Comparison of ENCODE assay signal across 29 cellular contexts in the genomic region with DNA sequence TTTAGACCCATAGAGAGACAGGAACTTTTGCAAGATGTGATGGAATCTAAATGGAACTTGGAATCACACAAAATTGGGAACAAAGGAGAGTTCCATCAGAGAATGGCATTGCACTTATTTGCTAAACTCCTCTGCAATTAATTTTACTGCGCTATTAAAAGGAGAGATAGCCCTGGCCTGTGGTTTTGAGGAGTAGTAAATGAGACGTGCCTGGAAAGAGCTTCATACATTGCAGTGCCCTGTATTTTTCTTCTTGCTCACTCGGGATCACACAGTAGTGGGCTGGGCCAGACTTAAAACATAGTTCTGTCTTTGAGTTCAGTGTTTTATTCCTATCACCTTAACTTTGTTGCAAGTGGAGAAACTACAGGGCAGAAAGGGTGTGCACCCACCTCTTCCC.
A peak's percentile ranks its signal among the peaks of the same experiment; 100 is the strongest.
DNase-seq lines count a peak whose midpoint lies in the region; ATAC-seq, FAIRE-seq and TF ChIP-seq lines count a peak whose summit lies in the region.
"Had no signal": no experiment of that assay in that cellular context is flagged by ENCODE, and none has a peak within 500 bp of the region (broad histone marks: within the 10 kb centered on the region; RNA-seq: fewer than 3 reads in every experiment).

No MANE protein-coding gene starts in this region.

- H3K4me3 ChIP-seq in cardiac muscle cell (no peak overlapping the region), heart right ventricle (no peak overlapping the region), H1 (ENCODE audit: extremely low read depth in 1 of 4, insufficient read depth in 2 of 4, low read depth in 3 of 4, low read length in 4 of 4) (no peak overlapping the region), lung (no peak overlapping the region)
- H3K4me3 ChIP-seq: BLaER1, K562, PC-9, SJSA1 had no signal

- H2AFZ ChIP-seq in H1 (ENCODE audit: low read length): peak overlapping the region; percentile 91
- H2AFZ ChIP-seq: PC-9 had no signal

- FAIRE-seq in H1 (lab: Jason Lieb, UNC): no peak
- FAIRE-seq: HTR-8/SVneo, K562 had no signal

- no peaks in the 10 kb centered on the region for H3K27me3 ChIP-seq in cardiac muscle cell
- H3K27me3 ChIP-seq in heart right ventricle: no peaks in the 10 kb centered on the region
- H3K27me3 ChIP-seq in H1 (replicated peaks in 1 of 4; ENCODE audit: control insufficient read depth in 3 of 4, extremely low read depth in 1 of 4, insufficient read depth in 3 of 4, low read length in 3 of 4): no peaks in the 10 kb centered on the region
- no peaks in the 10 kb centered on the region for H3K27me3 ChIP-seq in lung (ENCODE audit: control insufficient read depth, insufficient read depth)
- H3K27me3 ChIP-seq: BLaER1, SJSA1 had no signal

- POLR2A ChIA-PET in H1 (lab: Charles Lee; ENCODE audit: partially characterized antibody): no interaction called here

- no peak overlapping the region for H3K18ac ChIP-seq in H1 (ENCODE audit: extremely low read depth, low read length)

- no peaks in the 10 kb centered on the region for H3K23me2 ChIP-seq in H1 (ENCODE audit: low read depth, low read length)

- H3K27me3 Mint-ChIP-seq in activated T-helper 2 cell treated with anti-CD3 and anti-CD28 coated beads, Interferon-gamma antibody, Interleukin-2, Interleukin-4, amounts not matched to agents 10 μg/mL and 5 μg/mL and 100 μg/mL, durations not matched to agents 14 hours and 24 hours and 36 hours (ENCODE audit: low read depth): no peaks in the 10 kb centered on the region
- H3K27me3 Mint-ChIP-seq: CD4-positive, CD25-positive, alpha-beta regulatory T cell had no signal

- no peak overlapping the region for H3K4me2 ChIP-seq in H1 (ENCODE audit: insufficient read depth in 1 of 2, low read depth in 2 of 2, low read length in 2 of 2)
- H3K4me2 ChIP-seq: BLaER1, PC-9 had no signal

- CTCF ChIA-PET in H1 (lab: Charles Lee; ENCODE audit: partially characterized antibody): interaction anchor here (0.9 to 2.1 kb wide), 2 partner anchors 35 to 255 kb away, joined by 3 to 5 read pairs; no protein-coding TSS in a partner anchor

- no peaks in the 10 kb centered on the region for H3K36me3 Mint-ChIP-seq in activated T-helper 2 cell treated with anti-CD3 and anti-CD28 coated beads, Interferon-gamma antibody, Interleukin-2, Interleukin-4, amounts not matched to agents 10 μg/mL and 5 μg/mL and 100 μg/mL, durations not matched to agents 14 hours and 24 hours and 36 hours (ENCODE audit: low read depth)
- H3K36me3 Mint-ChIP-seq: CD4-positive, CD25-positive, alpha-beta regulatory T cell had no signal

- H3K56ac ChIP-seq in H1 (replicated peaks; ENCODE audit: insufficient read length, low read depth, low read length): no peak overlapping the region

- 74 to 76% methylated on average over 3 of the region's 3 CpGs for WGBS in heart right ventricle, 2 donors
- 86% methylated on average over 3 of the region's 3 CpGs; no CpG with 5 or more reads in 1 of the 2 experiments for WGBS in H1 (ENCODE audit: extremely low coverage in 1 of 2, insufficient coverage in 1 of 2, insufficient read length in 1 of 2, insufficient replicate concordance in 2 of 2, low coverage in 1 of 2, low lambda C conversion rate in 2 of 2, missing lambda C conversion rate in 1 of 2), 2 experiments
- WGBS in lung, 2 donors: 64 to 74% methylated on average over 3 of the region's 3 CpGs

- no peak for TF ChIP-seq EP300 in H1 (IDR thresholded peaks at IDR 0.05; ENCODE audit: borderline replicate concordance in 1 of 2, low read depth in 2 of 2, low read length in 2 of 2)

- in situ Hi-C loops in GM13976 (cut with MboI; ENCODE audit: low sequenced_read_pairs, unreplicated experiment): no loop called here

- no peak overlapping the region for H2BK20ac ChIP-seq in H1 (ENCODE audit: low read length)

- no peak overlapping the region for H4K5ac ChIP-seq in H1 (ENCODE audit: insufficient read length, low read depth, low read length)

- TF ChIP-seq POLR2A in H1 (IDR thresholded peaks at IDR 0.05; ENCODE audit: control extremely low read depth in 1 of 2, low read depth in 2 of 2, low read length in 2 of 2): no peak

- no peak overlapping the region for H2BK5ac ChIP-seq in H1 (ENCODE audit: low read depth, low read length)

- no peaks in the 10 kb centered on the region for H3K79me1 ChIP-seq in H1 (ENCODE audit: low read depth, low read length)

- H3K36me3 ChIP-seq in cardiac muscle cell: no peaks in the 10 kb centered on the region
- H3K36me3 ChIP-seq in heart right ventricle: no peaks in the 10 kb centered on the region
- no peaks in the 10 kb centered on the region for H3K36me3 ChIP-seq in H1 (ENCODE audit: control insufficient read depth in 2 of 4, insufficient read depth in 4 of 4, low read length in 3 of 4)
- H3K36me3 ChIP-seq in lung (ENCODE audit: control insufficient read depth in 2 of 2, insufficient read depth in 2 of 2, low read length in 2 of 2): no peaks in the 10 kb centered on the region
- H3K36me3 ChIP-seq: BLaER1, SJSA1 had no signal

- H3K23ac ChIP-seq in H1 (ENCODE audit: insufficient read length): no peak overlapping the region

- no peak overlapping the region for H4K8ac ChIP-seq in H1 (ENCODE audit: extremely low read depth, insufficient read depth, low read length)

- H3K14ac ChIP-seq in H1 (ENCODE audit: insufficient read length): no peak overlapping the region

- H4K20me1 ChIP-seq in H1 (replicated peaks in 1 of 2; ENCODE audit: control insufficient read depth in 1 of 2, insufficient read depth in 2 of 2, low read length in 2 of 2): no peaks in the 10 kb centered on the region
- H4K20me1 ChIP-seq: BLaER1 had no signal

- no peak overlapping the region for H3K4me3 Mint-ChIP-seq in activated T-helper 2 cell treated with anti-CD3 and anti-CD28 coated beads, Interferon-gamma antibody, Interleukin-2, Interleukin-4, amounts not matched to agents 10 μg/mL and 5 μg/mL and 100 μg/mL, durations not matched to agents 14 hours and 24 hours and 36 hours (ENCODE audit: low read depth)
- H3K4me3 Mint-ChIP-seq: CD4-positive, CD25-positive, alpha-beta regulatory T cell had no signal

- no peak overlapping the region for H4K91ac ChIP-seq in H1 (replicated peaks; ENCODE audit: insufficient read length, low read length)

- H3K9ac ChIP-seq in H1 (replicated peaks in 1 of 4; ENCODE audit: extremely low read depth in 1 of 4, low read depth in 3 of 4, low read length in 3 of 4): no peak overlapping the region
- H3K9ac ChIP-seq: BLaER1 had no signal

- peak overlapping the region; percentile 83 for H3K27ac ChIP-seq in cardiac muscle cell
- no peak overlapping the region for H3K27ac ChIP-seq in heart right ventricle
- no peak overlapping the region for H3K27ac ChIP-seq in H1 (ENCODE audit: low read depth, low read length)
- H3K27ac ChIP-seq in lung (ENCODE audit: low read depth in 1 of 2, low read length in 1 of 2): no peak overlapping the region
- H3K27ac ChIP-seq: BLaER1, PC-9, SJSA1 had no signal

- no peaks in the 10 kb centered on the region for H3K9me3 ChIP-seq in cardiac muscle cell (ENCODE audit: low read depth)
- no peaks in the 10 kb centered on the region for H3K9me3 ChIP-seq in heart right ventricle
- no peaks in the 10 kb centered on the region for H3K9me3 ChIP-seq in H1 (ENCODE audit: insufficient read depth in 2 of 2, low read depth in 1 of 2, low read length in 1 of 2)
- H3K9me3 ChIP-seq in lung (ENCODE audit: control insufficient read depth in 2 of 2, insufficient read depth in 1 of 2, low read length in 1 of 2): no peaks in the 10 kb centered on the region
- H3K9me3 ChIP-seq: BLaER1, SJSA1 had no signal

- H3K27ac Mint-ChIP-seq in activated T-helper 2 cell treated with anti-CD3 and anti-CD28 coated beads, Interferon-gamma antibody, Interleukin-2, Interleukin-4, amounts not matched to agents 10 μg/mL and 5 μg/mL and 100 μg/mL, durations not matched to agents 14 hours and 24 hours and 36 hours: no peak overlapping the region
- H3K27ac Mint-ChIP-seq: CD4-positive, CD25-positive, alpha-beta regulatory T cell had no signal

- no peak for TF ChIP-seq RAD21 in H1 (IDR thresholded peaks at IDR 0.05 in 1 of 2, conservative IDR thresholded peaks at IDR 0.05 in 1 of 2; ENCODE audit: low read depth in 2 of 2, low read length in 2 of 2)

- H3K9me3 Mint-ChIP-seq in activated T-helper 2 cell treated with anti-CD3 and anti-CD28 coated beads, Interferon-gamma antibody, Interleukin-2, Interleukin-4, amounts not matched to agents 10 μg/mL and 5 μg/mL and 100 μg/mL, durations not matched to agents 14 hours and 24 hours and 36 hours: no peaks in the 10 kb centered on the region

- intact Hi-C loops in heart right ventricle (cut with DNase I): no loop called here
- intact Hi-C loops in activated T-helper 2 cell treated with anti-CD3 and anti-CD28 coated beads, Interferon-gamma antibody, Interleukin-2, Interleukin-4, amounts not matched to agents 10 μg/mL and 5 μg/mL and 100 μg/mL, durations not matched to agents 14 hours and 24 hours and 36 hours (cut with micrococcal nuclease): no loop called here

- no peak overlapping the region for H2BK15ac ChIP-seq in H1 (ENCODE audit: low read length)

- H3K4me1 Mint-ChIP-seq in activated T-helper 2 cell treated with anti-CD3 and anti-CD28 coated beads, Interferon-gamma antibody, Interleukin-2, Interleukin-4, amounts not matched to agents 10 μg/mL and 5 μg/mL and 100 μg/mL, durations not matched to agents 14 hours and 24 hours and 36 hours (ENCODE audit: low read depth): no peaks in the 10 kb centered on the region
- H3K4me1 Mint-ChIP-seq: CD4-positive, CD25-positive, alpha-beta regulatory T cell had no signal

- peaks cover 37% of the 10 kb centered on the region for H3K4me1 ChIP-seq in cardiac muscle cell (ENCODE audit: low read depth)
- H3K4me1 ChIP-seq in heart right ventricle: no peaks in the 10 kb centered on the region
- H3K4me1 ChIP-seq in H1 (replicated peaks in 1 of 4; ENCODE audit: control insufficient read depth in 3 of 4, insufficient read depth in 4 of 4, low read length in 3 of 4): peaks cover 0 to 9% (median 8%) of the 10 kb centered on the region in 4 experiments; a peak in 3 of 7 replicates
- no peaks in the 10 kb centered on the region for H3K4me1 ChIP-seq in lung (ENCODE audit: control insufficient read depth in 2 of 2, insufficient read depth in 2 of 2, low read length in 2 of 2)
- H3K4me1 ChIP-seq: BLaER1, SJSA1 had no signal

- ATAC-seq in heart right ventricle: no peak
- peak; percentile 25 for ATAC-seq in lung (ENCODE audit: insufficient read depth, low FRiP score)
- no peak for ATAC-seq in GM18498 (IDR thresholded peaks at IDR 0.05; ENCODE audit: unreplicated experiment)
- ATAC-seq: K562 had no signal

- H2BK120ac ChIP-seq in H1 (replicated peaks; ENCODE audit: low read depth, low read length): no peak overlapping the region

- DNase-seq in cardiac muscle cell (ENCODE audit: low read depth in 1 of 2, low spot score in 1 of 2) (no peak), heart right ventricle (no peak), H1 (ENCODE audit: low read depth in 1 of 2, low spot score in 2 of 2) (no peak), lung (ENCODE audit: low spot score) (no peak), HK-2 (ENCODE audit: unreplicated experiment) (no peak), GM13976 (ENCODE audit: low spot score) (no peak)
- no peak for DNase-seq in activated T-helper 2 cell treated with anti-CD3 and anti-CD28 coated beads, Interferon-gamma antibody, Interleukin-2, Interleukin-4, amounts not matched to agents 10 μg/mL and 5 μg/mL and 100 μg/mL, durations not matched to agents 14 hours and 24 hours and 36 hours (ENCODE audit: low spot score)
- DNase-seq: 8988T; ACHN; CD4-positive, CD25-positive, alpha-beta regulatory T cell; DMS153; DND-41; H7; Kasumi-1; NCI-H1092 treated with DMSO at 0.1 percent for 48 hours; NCI-H1436 treated with DMSO at 0.1 percent for 48 hours; NCI-H1930; NCI-H2107; NCI-H446 treated with DMSO at 0.1 percent for 48 hours; NCI-H526; NCI-H82; NK-92 treated with Interleukin-12 subunit alpha and Interleukin-12 subunit beta, amount 100 ng/mL, for 24 hours; PC-9; Right ventricle myocardium superior had no signal

- H3K4ac ChIP-seq in H1 (replicated peaks; ENCODE audit: insufficient read length, low read depth, low read length): no peak overlapping the region

- no peak overlapping the region; the same call in 1 of the 2 replicates for H2AK5ac ChIP-seq in H1 (ENCODE audit: low read depth, low read length)

- no peaks in the 10 kb centered on the region for H3K79me2 ChIP-seq in H1 (ENCODE audit: control insufficient read depth in 1 of 2, insufficient read depth in 2 of 2, low read length in 2 of 2)

- TF ChIP-seq CTCF in cardiac muscle cell (IDR thresholded peaks at IDR 0.05; ENCODE audit: low read depth, low read length) (no peak), heart right ventricle (IDR thresholded peaks at IDR 0.05) (no peak), H1 (IDR thresholded peaks at IDR 0.05; ENCODE audit: control extremely low read depth in 1 of 3, insufficient read depth in 1 of 3, low read depth in 1 of 3, low read length in 3 of 3) (no peak), lung (IDR thresholded peaks at IDR 0.05; ENCODE audit: control extremely low read depth, extremely low read depth) (no peak), GM13976 (IDR thresholded peaks at IDR 0.05; ENCODE audit: borderline replicate concordance, control extremely low read depth, extremely low read depth, insufficient read depth, missing control alignments) (no peak)

- no peak overlapping the region for H2BK12ac ChIP-seq in H1 (ENCODE audit: low read depth, low read length)
